Comparison of ENCODE assay signal across 9 cellular contexts in the genomic region with DNA sequence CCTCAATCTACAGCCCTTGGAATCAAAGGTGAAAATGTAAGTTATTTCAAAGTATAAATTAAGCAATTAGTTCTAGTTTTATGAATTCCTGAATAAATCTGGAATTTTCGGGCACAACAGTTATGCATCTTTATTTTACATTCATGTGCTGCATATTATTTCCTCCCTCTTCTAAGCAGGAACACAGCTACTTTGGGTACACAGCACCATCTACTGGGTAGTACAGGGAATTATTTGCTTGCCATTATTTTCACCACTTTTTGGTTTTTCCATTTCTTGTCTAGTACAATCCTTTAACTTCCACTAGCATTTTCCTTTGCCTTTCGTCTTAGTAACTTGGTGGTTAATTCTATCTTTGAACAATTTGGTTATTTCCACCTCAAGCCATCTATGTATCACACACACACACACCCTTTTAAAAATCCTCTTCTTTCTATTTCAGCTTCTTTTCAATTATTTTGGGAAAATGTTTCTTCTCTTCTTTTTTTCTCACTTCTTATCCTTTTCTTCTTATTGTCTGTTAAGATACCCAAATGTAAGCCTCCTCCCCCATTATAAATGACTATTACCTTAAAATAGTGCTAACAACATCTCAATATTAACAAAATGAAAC.
DNase-seq lines count a peak whose midpoint lies in the region; ATAC-seq and TF ChIP-seq lines count a peak whose summit lies in the region.
"Had no signal": no experiment of that assay in that cellular context is flagged by ENCODE, and none has a peak within 500 bp of the region (broad histone marks: within the 10 kb centered on the region; RNA-seq: fewer than 3 reads in every experiment).

No MANE protein-coding gene starts in this region.

- H3K4me3 ChIP-seq in DOHH2 (ENCODE audit: low read length) (no peak overlapping the region), Panc1 (ENCODE audit: low read depth in 2 of 2, low read length in 2 of 2) (no peak overlapping the region), fibroblast of lung (replicated peaks in 1 of 4; ENCODE audit: control extremely low read depth in 1 of 4, insufficient read depth in 1 of 4, low read depth in 3 of 4, low read length in 4 of 4) (no peak overlapping the region)
- H3K4me3 ChIP-seq in CD8-positive, alpha-beta memory T cell (ENCODE audit: low read length), result no peak overlapping the region

- in situ Hi-C loops in Panc1 (cut with HindIII; ENCODE audit: low pct_unique_long_range_greater_than_20kb, low sequenced_read_pairs), result no loop called here

- no peak overlapping the region for H3K27ac Mint-ChIP-seq in CD8-positive, alpha-beta memory T cell
- no peak overlapping the region for H3K27ac Mint-ChIP-seq in activated T-helper 2 cell treated with anti-CD3 and anti-CD28 coated beads, Interferon-gamma antibody, Interleukin-2, Interleukin-4, amounts not matched to agents 10 μg/mL and 5 μg/mL and 100 μg/mL, durations not matched to agents 14 hours and 24 hours and 36 hours

- no peaks in the 10 kb centered on the region for H3K4me1 ChIP-seq in DOHH2 (ENCODE audit: control insufficient read depth, low read length)
- no peaks in the 10 kb centered on the region for H3K4me1 ChIP-seq in Panc1 (ENCODE audit: control insufficient read depth, insufficient read depth, low read length)
- H3K4me1 ChIP-seq in fibroblast of lung (ENCODE audit: control insufficient read depth, extremely low read depth, insufficient read depth, low read length), result no peaks in the 10 kb centered on the region
- H3K4me1 ChIP-seq in CD8-positive, alpha-beta memory T cell (ENCODE audit: insufficient read depth, low read length), result no peaks in the 10 kb centered on the region

- TF ChIP-seq CTCF in DOHH2 (IDR thresholded peaks at IDR 0.05; ENCODE audit: low read depth, low read length, poor library complexity, severe bottlenecking) (peak; percentile 75), Panc1 (IDR thresholded peaks at IDR 0.05) (peak; percentile 70; the same call in 1 of the 2 replicates), fibroblast of lung (conservative IDR thresholded peaks at IDR 0.05 in 1 of 2, IDR thresholded peaks at IDR 0.05 in 1 of 2; ENCODE audit: low read depth in 1 of 2, low read length in 2 of 2) (peak; percentile 51 to 62)

- intact Hi-C loops in Panc1 (cut with micrococcal nuclease; ENCODE audit: unreplicated experiment), result loop anchor here (2.0 kb wide), 1 partner anchor 408 kb away; no protein-coding TSS in a partner anchor
- intact Hi-C loops in activated T-helper 2 cell treated with anti-CD3 and anti-CD28 coated beads, Interferon-gamma antibody, Interleukin-2, Interleukin-4, amounts not matched to agents 10 μg/mL and 5 μg/mL and 100 μg/mL, durations not matched to agents 14 hours and 24 hours and 36 hours (cut with micrococcal nuclease), result loop anchor here (5.0 kb wide), 1 partner anchor 456 kb away; no protein-coding TSS in a partner anchor

- H3K36me3 ChIP-seq in DOHH2 (ENCODE audit: control insufficient read depth, low read length), result no peaks in the 10 kb centered on the region
- no peaks in the 10 kb centered on the region for H3K36me3 ChIP-seq in Panc1 (ENCODE audit: control insufficient read depth, insufficient read depth, low read length)
- no peaks in the 10 kb centered on the region for H3K36me3 ChIP-seq in fibroblast of lung (ENCODE audit: control insufficient read depth, insufficient read depth, low read length)
- no peaks in the 10 kb centered on the region for H3K36me3 ChIP-seq in CD8-positive, alpha-beta memory T cell (ENCODE audit: insufficient read depth, low read length)
- H3K36me3 ChIP-seq: neutrophil had no signal

- no peak overlapping the region for H3K4me3 Mint-ChIP-seq in CD8-positive, alpha-beta memory T cell
- no peak overlapping the region for H3K4me3 Mint-ChIP-seq in activated T-helper 2 cell treated with anti-CD3 and anti-CD28 coated beads, Interferon-gamma antibody, Interleukin-2, Interleukin-4, amounts not matched to agents 10 μg/mL and 5 μg/mL and 100 μg/mL, durations not matched to agents 14 hours and 24 hours and 36 hours (ENCODE audit: low read depth)

- peak; percentile 35 for DNase-seq in Panc1 (ENCODE audit: low read depth, low spot score)
- DNase-seq in fibroblast of lung (ENCODE audit: low read depth in 2 of 2), result peak; percentile 49 to 67
- DNase-seq in CD8-positive, alpha-beta memory T cell, result no peak
- no peak for DNase-seq in activated T-helper 2 cell treated with anti-CD3 and anti-CD28 coated beads, Interferon-gamma antibody, Interleukin-2, Interleukin-4, amounts not matched to agents 10 μg/mL and 5 μg/mL and 100 μg/mL, durations not matched to agents 14 hours and 24 hours and 36 hours (ENCODE audit: low spot score)
- no peak for DNase-seq in effector CD4-positive, alpha-beta T cell

- H3K36me3 Mint-ChIP-seq in CD8-positive, alpha-beta memory T cell, result no peaks in the 10 kb centered on the region
- no peaks in the 10 kb centered on the region for H3K36me3 Mint-ChIP-seq in activated T-helper 2 cell treated with anti-CD3 and anti-CD28 coated beads, Interferon-gamma antibody, Interleukin-2, Interleukin-4, amounts not matched to agents 10 μg/mL and 5 μg/mL and 100 μg/mL, durations not matched to agents 14 hours and 24 hours and 36 hours (ENCODE audit: low read depth)

- H3K4me2 ChIP-seq in DOHH2 (ENCODE audit: low read length) (no peak overlapping the region), fibroblast of lung (ENCODE audit: extremely low read depth, insufficient read depth, low read length) (no peak overlapping the region)

- H3K27me3 ChIP-seq in DOHH2 (ENCODE audit: control insufficient read depth, low read length), result no peaks in the 10 kb centered on the region
- H3K27me3 ChIP-seq in Panc1 (ENCODE audit: control insufficient read depth, insufficient read depth, low read length), result no peaks in the 10 kb centered on the region
- no peaks in the 10 kb centered on the region for H3K27me3 ChIP-seq in fibroblast of lung (ENCODE audit: control insufficient read depth, insufficient read depth, low read length)
- H3K27me3 ChIP-seq in CD8-positive, alpha-beta memory T cell (ENCODE audit: insufficient read depth, low read length, poor library complexity, severe bottlenecking), result no peaks in the 10 kb centered on the region
- H3K27me3 ChIP-seq: neutrophil had no signal

- peaks cover 12 to 23% (median 13%) of the 10 kb centered on the region in 5 donors for H3K9me3 Mint-ChIP-seq in CD8-positive, alpha-beta memory T cell
- H3K9me3 Mint-ChIP-seq in activated T-helper 2 cell treated with anti-CD3 and anti-CD28 coated beads, Interferon-gamma antibody, Interleukin-2, Interleukin-4, amounts not matched to agents 10 μg/mL and 5 μg/mL and 100 μg/mL, durations not matched to agents 14 hours and 24 hours and 36 hours, result peaks cover 17% of the 10 kb centered on the region

- no peak overlapping the region for H3K27ac ChIP-seq in DOHH2 (ENCODE audit: low read depth, low read length)
- no peak overlapping the region for H3K27ac ChIP-seq in Panc1 (ENCODE audit: low read length)
- no peak overlapping the region for H3K27ac ChIP-seq in fibroblast of lung (ENCODE audit: insufficient read depth, low read length)
- H3K27ac ChIP-seq in CD8-positive, alpha-beta memory T cell (ENCODE audit: low read depth, low read length), result no peak overlapping the region
- H3K27ac ChIP-seq: neutrophil had no signal

- peaks cover 3 to 7% of the 10 kb centered on the region in 2 donors for H3K27me3 Mint-ChIP-seq in CD8-positive, alpha-beta memory T cell
- no peaks in the 10 kb centered on the region for H3K27me3 Mint-ChIP-seq in activated T-helper 2 cell treated with anti-CD3 and anti-CD28 coated beads, Interferon-gamma antibody, Interleukin-2, Interleukin-4, amounts not matched to agents 10 μg/mL and 5 μg/mL and 100 μg/mL, durations not matched to agents 14 hours and 24 hours and 36 hours (ENCODE audit: low read depth)

- no peak overlapping the region for H2AFZ ChIP-seq in fibroblast of lung (ENCODE audit: low read length)

- no peak overlapping the region for H3K9ac ChIP-seq in fibroblast of lung (ENCODE audit: insufficient read depth, low read length)

- POLR2A ChIA-PET in Panc1 (lab: Charles Lee), result no interaction called here
- POLR2A ChIA-PET in CD8-positive, alpha-beta memory T cell (lab: Charles Lee), result no interaction called here

- H3K9me2 ChIP-seq in DOHH2 (replicated peaks; ENCODE audit: control insufficient read depth, low read length), result no peaks in the 10 kb centered on the region

- no peaks in the 10 kb centered on the region for H3F3A ChIP-seq in DOHH2 (ENCODE audit: control insufficient read depth, insufficient read depth)

- CTCF ChIA-PET in Panc1 (lab: Charles Lee), result interaction anchor here (0.5 kb wide), 1 partner anchor 553 kb away, joined by 6 read pairs; no protein-coding TSS in a partner anchor
- CTCF ChIA-PET in CD8-positive, alpha-beta memory T cell (lab: Charles Lee), result no interaction called here

- H3K9me3 ChIP-seq in DOHH2 (ENCODE audit: control insufficient read depth, insufficient read depth, low read length) (0 out of 2 replicates have a peak, but pooled peaks cover 3% of the 10 kb centered on the region), Panc1 (ENCODE audit: control insufficient read depth, insufficient read depth, low read depth, low read length) (no peaks in the 10 kb centered on the region; the same call in 1 of the 2 replicates), fibroblast of lung (ENCODE audit: control insufficient read depth, insufficient read depth, low read depth, low read length) (no peaks in the 10 kb centered on the region)
- H3K9me3 ChIP-seq in CD8-positive, alpha-beta memory T cell (ENCODE audit: low read length), result no peaks in the 10 kb centered on the region

- H3K79me2 ChIP-seq in DOHH2 (ENCODE audit: control insufficient read depth, low read length) (no peaks in the 10 kb centered on the region), fibroblast of lung (ENCODE audit: control insufficient read depth, insufficient read depth, low read length) (no peaks in the 10 kb centered on the region)

- H4K20me1 ChIP-seq in DOHH2 (ENCODE audit: control insufficient read depth, insufficient read depth, low read depth, low read length) (no peaks in the 10 kb centered on the region), fibroblast of lung (ENCODE audit: control insufficient read depth, extremely low read depth, insufficient read depth, low read length) (no peaks in the 10 kb centered on the region)

- H3K4me1 Mint-ChIP-seq in CD8-positive, alpha-beta memory T cell, result no peaks in the 10 kb centered on the region
- no peaks in the 10 kb centered on the region for H3K4me1 Mint-ChIP-seq in activated T-helper 2 cell treated with anti-CD3 and anti-CD28 coated beads, Interferon-gamma antibody, Interleukin-2, Interleukin-4, amounts not matched to agents 10 μg/mL and 5 μg/mL and 100 μg/mL, durations not matched to agents 14 hours and 24 hours and 36 hours (ENCODE audit: low read depth)

- ATAC-seq in HG03520 (IDR thresholded peaks at IDR 0.05; ENCODE audit: unreplicated experiment) (peak; percentile 48), Panc1 (no peak), HG03378 (IDR thresholded peaks at IDR 0.05; ENCODE audit: unreplicated experiment) (no peak)

- no TSS peak for BruUV-seq in Panc1 (replicated peaks; lab: Mats Ljungman, UMichigan)

Comparison
In these comparisons a context has a peak if more than half of its experiments do, and no peak if none do; other contexts are left out.
1. DNase-seq: peak in Panc1 (single experiment) and fibroblast of lung (2 of 2); none in CD8-positive, alpha-beta memory T cell (0 of 5), activated T-helper 2 cell treated with anti-CD3 and anti-CD28 coated beads, Interferon-gamma antibody, Interleukin-2, Interleukin-4, amounts not matched to agents 10 μg/mL and 5 μg/mL and 100 μg/mL, durations not matched to agents 14 hours and 24 hours and 36 hours (single experiment) and effector CD4-positive, alpha-beta T cell (single experiment).
2. Peak in every context shown above with its lines, with median percentiles within 50 percentile points of each other: CTCF ChIP-seq.